Comparison of ENCODE assay signal across 26 cellular contexts in the genomic region with DNA sequence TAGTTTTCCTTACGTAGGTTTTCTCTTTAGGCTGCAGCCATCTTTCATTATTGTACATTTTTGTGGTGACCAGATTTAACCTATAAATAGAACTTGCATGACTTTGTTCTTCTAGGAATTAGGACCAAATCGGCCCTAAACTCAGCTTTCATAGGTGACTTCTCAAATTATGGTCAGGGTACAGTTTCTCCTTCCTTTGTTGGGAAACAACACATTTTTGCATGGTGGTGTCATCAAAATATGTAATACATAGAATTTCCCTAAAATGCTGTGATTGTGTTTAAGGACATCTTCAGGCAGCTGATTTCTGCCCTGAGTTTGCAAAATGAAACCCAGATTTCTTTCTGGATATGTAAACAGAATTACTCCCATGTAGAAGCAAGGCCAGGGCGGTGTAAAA.
"Had no signal": no experiment of that assay in that cellular context is flagged by ENCODE, and none has a peak within 500 bp of the region (broad histone marks: within the 10 kb centered on the region; RNA-seq: fewer than 3 reads in every experiment).

No MANE protein-coding gene starts in this region.

- H3K27me3 Mint-ChIP-seq: stimulated activated memory B cell treated with anti-CD40 and anti-IgM and Interleukin-4, amounts not matched to agents 10 μg/mL and 1 μg/mL and 100 μg/mL, for 72 hours had no signal

- H3K4me1 Mint-ChIP-seq: immature natural killer cell; naive B cell; stimulated activated memory B cell treated with anti-CD40 and anti-IgM and Interleukin-4, amounts not matched to agents 10 μg/mL and 1 μg/mL and 100 μg/mL, for 72 hours had no signal

- H3K4me3 Mint-ChIP-seq: dendritic cell treated with granulocyte-macrophage colony-stimulating factor and Interleukin-4, amounts not matched to agents 40 ng/mL and 50 ng/mL, for 4 days; endodermal cell; immature natural killer cell; mesothelial cell of epicardium; naive B cell; nephron; stimulated activated memory B cell treated with anti-CD40 and anti-IgM and Interleukin-4, amounts not matched to agents 10 μg/mL and 1 μg/mL and 100 μg/mL, for 72 hours had no signal

- H3K4me3 ChIP-seq: lung, mucosa of descending colon, psoas muscle, sigmoid colon, spleen, thoracic aorta, transverse colon, upper lobe of right lung, uterus had no signal

- H3K4me1 ChIP-seq: psoas muscle, sigmoid colon, spleen, upper lobe of right lung, uterus had no signal

- H3K9me3 Mint-ChIP-seq: dendritic cell treated with granulocyte-macrophage colony-stimulating factor and Interleukin-4, amounts not matched to agents 40 ng/mL and 50 ng/mL, for 4 days; endodermal cell; immature natural killer cell; mesothelial cell of epicardium; nephron; stimulated activated memory B cell treated with anti-CD40 and anti-IgM and Interleukin-4, amounts not matched to agents 10 μg/mL and 1 μg/mL and 100 μg/mL, for 72 hours had no signal

- DNase-seq: cerebellar nuclear complex; effector CD8-positive, alpha-beta T cell; endodermal cell; hypothalamus; immature natural killer cell; mesenchymal stem cell; mucosa of descending colon; naive B cell; nucleus accumbens; psoas muscle; right cardiac atrium; sigmoid colon; spleen; stimulated activated CD4-positive, alpha-beta T cell treated with anti-CD3 and anti-CD28 coated beads, Interleukin-4, amount 100 ng/mL, for 4 hours; stimulated activated naive CD8-positive, alpha-beta T cell treated with anti-CD3 and anti-CD28 coated beads, Interleukin-15, Interleukin-2, amounts not matched to agents 100 U/mL and 50 U/mL, for 24 hours; substantia nigra; transverse colon; upper lobe of right lung; uterus had no signal

- H3K27ac Mint-ChIP-seq: dendritic cell treated with granulocyte-macrophage colony-stimulating factor and Interleukin-4, amounts not matched to agents 40 ng/mL and 50 ng/mL, for 4 days; endodermal cell; immature natural killer cell; mesothelial cell of epicardium; naive B cell; nephron; stimulated activated memory B cell treated with anti-CD40 and anti-IgM and Interleukin-4, amounts not matched to agents 10 μg/mL and 1 μg/mL and 100 μg/mL, for 72 hours had no signal

- H3K9me3 ChIP-seq: mucosa of descending colon, psoas muscle, sigmoid colon, spleen, thoracic aorta, transverse colon, upper lobe of right lung, uterus had no signal

- H3K36me3 ChIP-seq: sigmoid colon, spleen, thoracic aorta, transverse colon, upper lobe of right lung, uterus had no signal

- H3K27ac ChIP-seq: epithelial cell of prostate, psoas muscle, sigmoid colon, spleen, transverse colon, upper lobe of right lung, uterus had no signal

- H3K36me3 Mint-ChIP-seq: immature natural killer cell; mesothelial cell of epicardium; naive B cell; stimulated activated memory B cell treated with anti-CD40 and anti-IgM and Interleukin-4, amounts not matched to agents 10 μg/mL and 1 μg/mL and 100 μg/mL, for 72 hours had no signal

- H3K27me3 ChIP-seq: transverse colon, upper lobe of right lung, uterus had no signal
